9 cellular contexts compared by ENCODE assay signal in genomic region chr1:198118136-198118535, GRCh38. TPM values are rescaled to one million over a fixed set of nuclear protein-coding genes. Genes with fewer than 3 reads are reported as not detected.
A peak's percentile ranks its signal among the peaks of the same experiment; 100 is the strongest.
DNase-seq lines count a peak whose midpoint lies in the region; ATAC-seq and TF ChIP-seq lines count a peak whose summit lies in the region.
"Had no signal": no experiment of that assay in that cellular context is flagged by ENCODE, and none has a peak within 500 bp of the region (broad histone marks: within the 10 kb centered on the region; RNA-seq: fewer than 3 reads in every experiment).

No MANE protein-coding gene starts in this region.

- DNase-seq in HFF-Myc (ENCODE audit: extremely low read depth, low read depth) (peak; percentile 56), body of pancreas (peak; percentile 21 to 39 (median 28)), iris pigment epithelial cell (ENCODE audit: low read depth) (peak; percentile 95), smooth muscle cell of the brain vasculature (ENCODE audit: low read depth, low spot score) (peak; percentile 73), T-helper 2 cell (no peak)
- DNase-seq in activated CD4-positive, alpha-beta T cell treated with anti-CD3 and anti-CD28 coated beads, Interleukin-2, amount 50 U/mL, for 48 hours, result no peak
- DNase-seq: activated CD4-positive, alpha-beta T cell treated with anti-CD3 and anti-CD28 coated beads, Interleukin-2, amount 50 U/mL, for 1 hour had no signal

- no peaks in the 10 kb centered on the region for H3K36me3 ChIP-seq in body of pancreas (replicated peaks in 1 of 2; ENCODE audit: insufficient read depth in 1 of 2, low read depth in 2 of 2)

- TF ChIP-seq CTCF in HFF-Myc (IDR thresholded peaks at IDR 0.05; ENCODE audit: low read depth, low read length, missing control alignments) (no peak), body of pancreas (IDR thresholded peaks at IDR 0.05) (no peak)

- TF ChIP-seq POLR2A in body of pancreas (IDR thresholded peaks at IDR 0.05), result no peak

- WGBS in body of pancreas, 2 donors, result 30 to 49% methylated on average over 2 of the region's 2 CpGs

- no peaks in the 10 kb centered on the region for H3K4me1 ChIP-seq in body of pancreas

- intact Hi-C loops in body of pancreas (cut with DNase I), result no loop called here

- no peak overlapping the region for H3K27ac ChIP-seq in body of pancreas

- no peak overlapping the region for H3K4me3 ChIP-seq in HFF-Myc (replicated peaks; ENCODE audit: low read depth, low read length)
- no peak overlapping the region for H3K4me3 ChIP-seq in body of pancreas

- ATAC-seq in body of pancreas (no peak), GM18519 (IDR thresholded peaks at IDR 0.05; ENCODE audit: low FRiP score, unreplicated experiment) (no peak)
- ATAC-seq in activated CD4-positive, CD25-positive, alpha-beta regulatory T cell treated with anti-CD3 and anti-CD28 coated beads, Interleukin-2, amount 50 U/mL, for 24 hours, result no peak

- H3K9me3 ChIP-seq in body of pancreas, result no peaks in the 10 kb centered on the region

- no peaks in the 10 kb centered on the region for H3K27me3 ChIP-seq in body of pancreas

RNA-seq across cellular contexts. Expression of gene NEK7, which starts 38.7 kb away (rescaled TPM):
- total RNA-seq in body of pancreas, result 10 to 100 TPM; 39.2 to 49.5 TPM

Comparison
In these comparisons a context has a peak if more than half of its experiments do, and no peak if none do; other contexts are left out.
1. DNase-seq: peak in HFF-Myc (single experiment), body of pancreas (4 of 4), iris pigment epithelial cell (single experiment) and smooth muscle cell of the brain vasculature (single experiment); none in activated CD4-positive, alpha-beta T cell treated with anti-CD3 and anti-CD28 coated beads, Interleukin-2, amount 50 U/mL, for 48 hours (0 of 2) and T-helper 2 cell (0 of 5).